Comparison of ENCODE assay signal across 11 cellular contexts in the genomic region with DNA sequence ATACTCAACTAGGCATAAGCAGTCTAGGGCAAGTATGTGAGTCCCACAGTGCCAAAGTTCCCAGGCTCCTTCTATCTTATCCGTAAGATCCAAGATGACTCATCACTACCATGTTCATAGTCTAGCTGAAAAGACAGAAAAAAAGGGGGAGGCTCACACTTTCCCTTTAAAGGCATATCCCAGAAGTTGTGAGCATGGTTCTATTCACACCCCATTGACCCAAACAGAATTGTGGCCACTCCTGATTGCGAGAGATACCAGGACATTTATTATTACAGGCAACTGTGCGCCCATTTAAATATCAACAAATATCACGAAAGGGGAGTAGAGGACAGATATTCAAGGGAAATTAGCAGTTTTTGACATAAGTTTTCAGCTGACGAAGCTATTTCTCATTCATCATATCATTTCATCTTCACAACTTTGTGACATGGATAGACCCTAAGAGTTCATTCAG. TPM values are rescaled to one million over a fixed set of nuclear protein-coding genes. Genes with fewer than 3 reads are reported as not detected.
DNase-seq lines count a peak whose midpoint lies in the region; ATAC-seq, FAIRE-seq and TF ChIP-seq lines count a peak whose summit lies in the region.
"Had no signal": no experiment of that assay in that cellular context is flagged by ENCODE, and none has a peak within 500 bp of the region (broad histone marks: within the 10 kb centered on the region; RNA-seq: fewer than 3 reads in every experiment).

No MANE protein-coding gene starts in this region.

- peaks cover 23% of the 10 kb centered on the region for H3K4me1 ChIP-seq in A549

- H3K27ac ChIP-seq in A549, result peak overlapping the region in 1 of 2 experiments; percentile 68; a peak in 3 of 6 replicates
- H3K27ac ChIP-seq: HL-60, neutrophil had no signal

- TF ChIP-seq RAD21 in A549 (conservative IDR thresholded peaks at IDR 0.05 in 1 of 2, IDR thresholded peaks at IDR 0.05 in 1 of 2), result no peak

- ATAC-seq in A549, result peak; percentile 89 to 94

- WGBS in A549 (ENCODE audit: missing lambda C conversion rate), result 73% methylated on average over 5 of the region's 5 CpGs

- no peak overlapping the region for H3K4me3 ChIP-seq in A549

- no peak for TF ChIP-seq POLR2A in A549 (IDR thresholded peaks at IDR 0.05; ENCODE audit: low read length)

- no peak for TF ChIP-seq EP300 in A549 (IDR thresholded peaks at IDR 0.05)

- POLR2A ChIA-PET in A549 (lab: Yijun Ruan, JAX), result interaction anchor here (1.5 to 1.7 kb wide), 2 partner anchors 8 to 35 kb away, joined by 4 to 10 read pairs; a partner anchor contains a TSS

- H3K4me2 ChIP-seq in A549, result peak overlapping the region; percentile 39; the same call in 2 of the 3 replicates

- CTCF ChIA-PET in A549 (lab: Yijun Ruan, JAX), result interaction anchor here (0.8 to 3.9 kb wide), 5 partner anchors 9 to 67 kb away, joined by 3 to 24 read pairs (median 3); a partner anchor contains a TSS

- no peak for TF ChIP-seq CTCF in A549 (IDR thresholded peaks at IDR 0.05)

- in situ Hi-C loops in G401 (cut with HindIII; ENCODE audit: low sequenced_read_pairs), result no loop called here

- no peak for FAIRE-seq in A549 (lab: Jason Lieb, UNC)

- peak in 1 of 2 experiments; percentile 61 for DNase-seq in A549 (ENCODE audit: low read depth in 1 of 2, low spot score in 1 of 2)
- DNase-seq in LoVo (ENCODE audit: low spot score), result peak; percentile 72
- DNase-seq in dermis blood vessel endothelial cell, result peak; percentile 94
- peak; percentile 43 to 98 for DNase-seq in lung microvascular endothelial cell (ENCODE audit: low read depth in 2 of 2)
- DNase-seq in G401 (ENCODE audit: low spot score), result no peak
- no peak for DNase-seq in HPDE6-E6E7 (ENCODE audit: extremely low spot score)
- no peak for DNase-seq in activated CD4-positive, CD25-positive, alpha-beta regulatory T cell treated with anti-CD3 and anti-CD28 coated beads, Interleukin-2, amount 50 U/mL, for 72 hours
- no peak for DNase-seq in NCI-H526 (lab: John Stamatoyannopoulos, UW)

- no peaks in the 10 kb centered on the region for H3K9me3 ChIP-seq in A549
- H3K9me3 ChIP-seq: BLaER1, neutrophil had no signal

TF ChIP-seq in A549, 52 proteins besides CTCF, POLR2A, EP300 and RAD21:
- TF ChIP-seq MAFK (IDR thresholded peaks at IDR 0.05; ENCODE audit: partially characterized antibody) (peak; percentile 77), RCOR1 (IDR thresholded peaks at IDR 0.05; ENCODE audit: low read depth, low read length) (no peak), FOSL2 (IDR thresholded peaks at IDR 0.05) (peak; percentile 40; the same call in 1 of the 2 replicates), FOSL2 (CRISPR knock-in tag; IDR thresholded peaks at IDR 0.05) (peak; percentile 89)
TF ChIP-seq in A549: peak in this region for 2.

RNA-seq across cellular contexts. Expression of a gene that starts 8.1 kb away (rescaled TPM):
- polyA plus RNA-seq in A549 (2011; rRNA removed), result 90.4 and 97.0 TPM in 2 replicates
- 80.9 and 104 TPM in 2 replicates for polyA plus RNA-seq in A549 (2012; cell fraction: cytosol; rRNA removed)
- polyA plus RNA-seq in A549 (2012; cell fraction: nucleus; rRNA removed), result 51.2 and 56.7 TPM in 2 replicates
- polyA plus RNA-seq in A549 (2017; fragmentation: RNase III; extraction: RNeasy Plus Mini Kit Qiagen cat#74134 plus additional on column Dnase treatment), result 201 to 239 TPM (median 226 TPM) in 3 replicates
- polyA minus RNA-seq in A549 (2011; rRNA and poly(A)+ RNA removed), result 58.8 and 72.3 TPM in 2 replicates
- 72.7 and 99.9 TPM in 2 replicates for total RNA-seq in dermis blood vessel endothelial cell
- total RNA-seq in lung microvascular endothelial cell, result 61.9 and 64.7 TPM in 2 replicates
- total RNA-seq in G401 (2014; rRNA removed; shearing (Covaris generic)), result 266 and 273 TPM in 2 replicates

RNA-seq across cellular contexts. Expression of a gene that starts 35.4 kb away (rescaled TPM):
- polyA plus RNA-seq in A549 (2011; rRNA removed) (4.2 and 5.0 TPM in 2 replicates), A549 (2017; fragmentation: RNase III; extraction: RNeasy Plus Mini Kit Qiagen cat#74134 plus additional on column Dnase treatment) (3.4 to 5.1 TPM (median 3.5 TPM) in 3 replicates)
- 3.0 and 4.3 TPM in 2 replicates for polyA plus RNA-seq in A549 (2012; cell fraction: cytosol; rRNA removed)
- polyA plus RNA-seq in A549 (2012; cell fraction: nucleus; rRNA removed), result 4.0 and 6.1 TPM in 2 replicates
- polyA minus RNA-seq in A549 (2011; rRNA and poly(A)+ RNA removed), result 1.3 and 1.4 TPM in 2 replicates
- total RNA-seq in dermis blood vessel endothelial cell (30.6 and 33.4 TPM in 2 replicates), lung microvascular endothelial cell (16.6 and 20.4 TPM in 2 replicates)
- total RNA-seq in G401 (2014; rRNA removed; shearing (Covaris generic)), result 28.3 and 40.1 TPM in 2 replicates

RNA-seq across cellular contexts. Expression of a gene that starts 49.0 kb away (rescaled TPM):
- not detected in 2 replicates for polyA plus RNA-seq in A549 (2011; rRNA removed)
- 0.01 TPM in 1 of 2 replicates, not detected in the other for polyA plus RNA-seq in A549 (2012; cell fraction: cytosol; rRNA removed)
- 0.02 and 0.06 TPM in 2 replicates for polyA plus RNA-seq in A549 (2012; cell fraction: nucleus; rRNA removed)
- polyA plus RNA-seq in A549 (2017; fragmentation: RNase III; extraction: RNeasy Plus Mini Kit Qiagen cat#74134 plus additional on column Dnase treatment), result not detected in 3 replicates
- 0.08 TPM in 1 of 2 replicates, not detected in the other for polyA minus RNA-seq in A549 (2011; rRNA and poly(A)+ RNA removed)
- not detected in 2 replicates for total RNA-seq in dermis blood vessel endothelial cell
- total RNA-seq in lung microvascular endothelial cell, result under 0.01 TPM in 1 of 2 replicates, not detected in the other
- not detected in 2 replicates for total RNA-seq in G401 (2014; rRNA removed; shearing (Covaris generic))

Comparison
In these comparisons a context has a peak if more than half of its experiments do, and no peak if none do; other contexts are left out.
1. DNase-seq: peak in LoVo (single experiment), dermis blood vessel endothelial cell (single experiment) and lung microvascular endothelial cell (2 of 2); none in G401 (single experiment), HPDE6-E6E7 (single experiment), activated CD4-positive, CD25-positive, alpha-beta regulatory T cell treated with anti-CD3 and anti-CD28 coated beads, Interleukin-2, amount 50 U/mL, for 72 hours (single experiment) and NCI-H526 (0 of 2).